7 cellular contexts compared by ENCODE assay signal in the genomic region with DNA sequence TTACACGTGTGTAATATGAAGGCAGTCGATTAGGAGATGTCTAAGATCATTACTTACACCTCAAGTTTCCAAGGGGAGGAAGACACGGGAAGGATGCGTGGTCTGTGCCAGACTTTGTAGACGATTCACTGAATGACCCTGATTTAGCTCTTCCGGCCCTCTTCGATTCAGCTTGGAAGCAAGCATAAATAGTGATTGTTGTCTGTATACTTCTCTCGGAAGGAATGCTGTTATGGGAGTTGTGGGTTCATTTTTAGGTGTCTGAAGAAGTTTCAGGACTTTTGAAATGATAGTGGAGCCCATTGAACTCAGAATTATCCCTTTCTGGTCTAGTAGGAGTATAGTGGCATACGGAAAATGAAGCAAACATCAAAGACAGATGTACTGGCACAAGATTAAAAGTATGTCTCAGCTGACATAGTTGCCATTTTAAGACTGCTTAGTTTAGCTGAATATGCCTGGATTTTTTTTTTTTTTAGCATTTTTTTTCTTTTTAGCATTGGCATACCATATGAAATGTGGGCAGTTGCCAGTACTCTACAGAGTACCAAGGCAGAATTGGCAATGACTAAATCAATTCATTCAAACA. TPM values are rescaled to one million over a fixed set of nuclear protein-coding genes. Genes with fewer than 3 reads are reported as not detected.
A peak's percentile ranks its signal among the peaks of the same experiment; 100 is the strongest.
DNase-seq lines count a peak whose midpoint lies in the region; ATAC-seq, FAIRE-seq and TF ChIP-seq lines count a peak whose summit lies in the region.

No MANE protein-coding gene starts in this region.

- no peaks in the 10 kb centered on the region for H3K9me3 Mint-ChIP-seq in activated naive CD8-positive, alpha-beta T cell treated with anti-CD3 and anti-CD28 coated beads, Interleukin-2, amount 10 ng/mL, durations not matched to agents 7 days and 5 days
- H3K9me3 Mint-ChIP-seq in stimulated activated naive CD8-positive, alpha-beta T cell treated with anti-CD3 and anti-CD28 coated beads, Interleukin-15, Interleukin-2, amounts not matched to agents 100 ng/mL and 50 ng/mL, for 24 hours, result no peaks in the 10 kb centered on the region

- ATAC-seq in GM21576 (IDR thresholded peaks at IDR 0.05; ENCODE audit: unreplicated experiment), result peak; percentile 9
- ATAC-seq in activated naive CD8-positive, alpha-beta T cell treated with anti-CD3 and anti-CD28 coated beads, Interleukin-2, amount 10 ng/mL, durations not matched to agents 7 days and 5 days (ENCODE audit: low read depth), result no peak

- H3K27me3 ChIP-seq in Loucy (ENCODE audit: insufficient read depth, low read length, poor library complexity, severe bottlenecking), result no peaks in the 10 kb centered on the region

- peak overlapping the region; percentile 66 for H3K4me3 ChIP-seq in GM12875 (ENCODE audit: low read depth, low read length)
- peak overlapping the region; percentile 94 for H3K4me3 ChIP-seq in Loucy (ENCODE audit: low read length, poor library complexity, severe bottlenecking)

- peak; percentile 31 for DNase-seq in activated naive CD8-positive, alpha-beta T cell treated with anti-CD3 and anti-CD28 coated beads, Interleukin-2, amount 10 ng/mL, durations not matched to agents 7 days and 5 days
- DNase-seq in iris pigment epithelial cell (ENCODE audit: low read depth) (peak; percentile 37), HTR-8/SVneo (ENCODE audit: insufficient read length, low spot score) (no peak)

- H2AFZ ChIP-seq in Loucy (ENCODE audit: low read length), result peak overlapping the region; percentile 67

- H4K20me1 ChIP-seq in Loucy (ENCODE audit: insufficient read depth, low read length, poor library complexity, severe bottlenecking), result peaks cover 38% of the 10 kb centered on the region

- FAIRE-seq in HTR-8/SVneo (lab: Jason Lieb, UNC), result no peak

- peak overlapping the region; percentile 93 for H3K9ac ChIP-seq in Loucy (ENCODE audit: low read depth, low read length, poor library complexity, severe bottlenecking)

- H3K36me3 ChIP-seq in Loucy (ENCODE audit: insufficient read depth, low read length), result no peaks in the 10 kb centered on the region

- H3K79me2 ChIP-seq in Loucy (ENCODE audit: insufficient read depth, low read length), result peaks cover 55% of the 10 kb centered on the region

- peaks cover 39% of the 10 kb centered on the region for H3K4me1 ChIP-seq in Loucy (ENCODE audit: insufficient read depth, low read length, poor library complexity, severe bottlenecking)

- TF ChIP-seq CTCF in GM12875 (IDR thresholded peaks at IDR 0.05; ENCODE audit: borderline replicate concordance, insufficient read depth, low read depth, low read length), result no peak
- TF ChIP-seq CTCF in Loucy (conservative IDR thresholded peaks at IDR 0.05; ENCODE audit: low read length), result no peak

- H3K4me1 Mint-ChIP-seq in activated naive CD8-positive, alpha-beta T cell treated with anti-CD3 and anti-CD28 coated beads, Interleukin-2, amount 10 ng/mL, durations not matched to agents 7 days and 5 days, result peaks cover 33% of the 10 kb centered on the region
- H3K4me1 Mint-ChIP-seq in stimulated activated naive CD8-positive, alpha-beta T cell treated with anti-CD3 and anti-CD28 coated beads, Interleukin-15, Interleukin-2, amounts not matched to agents 100 ng/mL and 50 ng/mL, for 24 hours (ENCODE audit: low read depth), result peaks cover 61% of the 10 kb centered on the region

- no peaks in the 10 kb centered on the region for H3K9me2 ChIP-seq in Loucy (replicated peaks; ENCODE audit: low read depth, low read length)

- peak overlapping the region; percentile 100 for H3K27ac Mint-ChIP-seq in activated naive CD8-positive, alpha-beta T cell treated with anti-CD3 and anti-CD28 coated beads, Interleukin-2, amount 10 ng/mL, durations not matched to agents 7 days and 5 days
- peak overlapping the region; percentile 99 for H3K27ac Mint-ChIP-seq in stimulated activated naive CD8-positive, alpha-beta T cell treated with anti-CD3 and anti-CD28 coated beads, Interleukin-15, Interleukin-2, amounts not matched to agents 100 ng/mL and 50 ng/mL, for 24 hours

- peak overlapping the region; percentile 96 for H3K4me2 ChIP-seq in Loucy (ENCODE audit: low read depth, low read length, poor library complexity, severe bottlenecking)

- no peaks in the 10 kb centered on the region for H3F3A ChIP-seq in Loucy (ENCODE audit: low read depth)

- H3K36me3 Mint-ChIP-seq in activated naive CD8-positive, alpha-beta T cell treated with anti-CD3 and anti-CD28 coated beads, Interleukin-2, amount 10 ng/mL, durations not matched to agents 7 days and 5 days, result peaks cover 9% of the 10 kb centered on the region
- H3K36me3 Mint-ChIP-seq in stimulated activated naive CD8-positive, alpha-beta T cell treated with anti-CD3 and anti-CD28 coated beads, Interleukin-15, Interleukin-2, amounts not matched to agents 100 ng/mL and 50 ng/mL, for 24 hours (ENCODE audit: low read depth), result peaks cover 27% of the 10 kb centered on the region

- no peaks in the 10 kb centered on the region for H3K9me3 ChIP-seq in Loucy (ENCODE audit: insufficient read depth, low read depth, low read length)

- H3K27me3 Mint-ChIP-seq in activated naive CD8-positive, alpha-beta T cell treated with anti-CD3 and anti-CD28 coated beads, Interleukin-2, amount 10 ng/mL, durations not matched to agents 7 days and 5 days, result no peaks in the 10 kb centered on the region
- no peaks in the 10 kb centered on the region for H3K27me3 Mint-ChIP-seq in stimulated activated naive CD8-positive, alpha-beta T cell treated with anti-CD3 and anti-CD28 coated beads, Interleukin-15, Interleukin-2, amounts not matched to agents 100 ng/mL and 50 ng/mL, for 24 hours

- POLR2A ChIA-PET in activated naive CD8-positive, alpha-beta T cell treated with anti-CD3 and anti-CD28 coated beads, Interleukin-2, amount 10 ng/mL, durations not matched to agents 7 days and 5 days (lab: Charles Lee), result interaction anchor here (1.3 to 4.5 kb wide), 3 partner anchors 36 to 191 kb away, joined by 4 to 43 read pairs (median 9); a partner anchor contains a TSS

- peak overlapping the region; percentile 97 for H3K4me3 Mint-ChIP-seq in activated naive CD8-positive, alpha-beta T cell treated with anti-CD3 and anti-CD28 coated beads, Interleukin-2, amount 10 ng/mL, durations not matched to agents 7 days and 5 days
- peak overlapping the region; percentile 98 for H3K4me3 Mint-ChIP-seq in stimulated activated naive CD8-positive, alpha-beta T cell treated with anti-CD3 and anti-CD28 coated beads, Interleukin-15, Interleukin-2, amounts not matched to agents 100 ng/mL and 50 ng/mL, for 24 hours

RNA-seq across cellular contexts. Expression of a gene that starts 1.0 kb away (rescaled TPM):
- total RNA-seq in activated naive CD8-positive, alpha-beta T cell treated with anti-CD3 and anti-CD28 coated beads, Interleukin-2, amount 10 ng/mL, durations not matched to agents 7 days and 5 days, result 10 to 100 TPM; 49.8 to 53.0 TPM
